In the genomic region with DNA sequence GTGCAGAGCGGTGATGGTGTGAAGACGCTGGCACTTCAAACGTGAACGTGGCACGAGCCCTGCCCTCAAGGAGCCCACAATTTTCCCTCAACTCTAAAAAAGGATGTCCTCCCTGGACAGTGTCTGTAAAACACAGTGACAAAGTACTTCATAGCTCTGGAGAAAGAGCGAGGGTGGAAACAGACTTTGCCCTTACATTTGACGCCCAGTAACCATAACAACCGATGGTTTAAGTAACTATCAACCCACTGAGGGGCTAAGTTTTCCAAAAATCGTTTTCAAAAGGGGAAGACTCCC, we compare ENCODE assay signal across 1 cellular context.
A peak's percentile ranks its signal among the peaks of the same experiment; 100 is the strongest.
TF ChIP-seq lines count a peak whose summit lies in the region.

No MANE protein-coding gene starts in this region.

TF ChIP-seq in H1, 55 proteins besides CTCF, POLR2A, EP300 and RAD21:
- no peak for TF ChIP-seq SAP30 (IDR thresholded peaks at IDR 0.05; ENCODE audit: insufficient read depth, insufficient replicate concordance, low read length)
- TF ChIP-seq JUN (IDR thresholded peaks at IDR 0.05; ENCODE audit: low read depth, low read length) = no peak
- TF ChIP-seq, protein P1, sequence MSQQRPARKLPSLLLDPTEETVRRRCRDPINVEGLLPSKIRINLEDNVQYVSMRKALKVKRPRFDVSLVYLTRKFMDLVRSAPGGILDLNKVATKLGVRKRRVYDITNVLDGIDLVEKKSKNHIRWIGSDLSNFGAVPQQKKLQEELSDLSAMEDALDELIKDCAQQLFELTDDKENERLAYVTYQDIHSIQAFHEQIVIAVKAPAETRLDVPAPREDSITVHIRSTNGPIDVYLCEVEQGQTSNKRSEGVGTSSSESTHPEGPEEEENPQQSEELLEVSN (IDR thresholded peaks at IDR 0.05) = peak; percentile 30; the same call in 1 of the 2 replicates
- no peak for TF ChIP-seq TCF12 (IDR thresholded peaks at IDR 0.05; ENCODE audit: low read depth, low read length)
- no peak for TF ChIP-seq POU5F1 (IDR thresholded peaks at IDR 0.05; ENCODE audit: low read depth, low read length)
